ENCODE assay signal across 22 cellular contexts in genomic region chr7:87818336-87818735, GRCh38. TPM values are rescaled to one million over a fixed set of nuclear protein-coding genes. Genes with fewer than 3 reads are reported as not detected.
A peak's percentile ranks its signal among the peaks of the same experiment; 100 is the strongest.
DNase-seq lines count a peak whose midpoint lies in the region; TF ChIP-seq lines count a peak whose summit lies in the region.
"Had no signal": no experiment of that assay in that cellular context is flagged by ENCODE, and none has a peak within 500 bp of the region (broad histone marks: within the 10 kb centered on the region; RNA-seq: fewer than 3 reads in every experiment).

No MANE protein-coding gene starts in this region.

- H3K27me3 Mint-ChIP-seq in endodermal cell (ENCODE audit: insufficient read depth): peaks cover 2% of the 10 kb centered on the region
- H3K27me3 Mint-ChIP-seq in nephron progenitor cell (ENCODE audit: low read depth, poor library complexity): no peaks in the 10 kb centered on the region
- peaks cover 2% of the 10 kb centered on the region for H3K27me3 Mint-ChIP-seq in glutamatergic neuron (ENCODE audit: unreplicated experiment)

- no peaks in the 10 kb centered on the region for H3K9me3 ChIP-seq in SJSA1 (replicated peaks)
- no peaks in the 10 kb centered on the region for H3K9me3 ChIP-seq in endodermal cell (ENCODE audit: control insufficient read depth, low read length)
- H3K9me3 ChIP-seq in MM.1S (replicated peaks; ENCODE audit: insufficient read depth, low read length): no peaks in the 10 kb centered on the region
- H3K9me3 ChIP-seq: BE2C, BLaER1 had no signal

- peaks cover 23% of the 10 kb centered on the region for H3K4me1 ChIP-seq in SJSA1 (replicated peaks)
- H3K4me1 ChIP-seq in endodermal cell (ENCODE audit: control insufficient read depth, insufficient read depth, low read length): no peaks in the 10 kb centered on the region
- no peaks in the 10 kb centered on the region for H3K4me1 ChIP-seq in MM.1S (ENCODE audit: low read length)
- H3K4me1 ChIP-seq: BE2C, BLaER1 had no signal

- DNase-seq in SJSA1 (ENCODE audit: low read depth in 1 of 2, low spot score in 2 of 2) (peak in 1 of 2 experiments; percentile 64), endodermal cell (no peak), nephron progenitor cell (no peak), dedifferentiated amniotic fluid mesenchymal stem cell (ENCODE audit: extremely low spot score) (no peak), MM.1S (no peak), glutamatergic neuron (no peak)
- DNase-seq: 8988T; ACHN; BE2C; C1 segment of cervical spinal cord; CD4-positive, alpha-beta memory T cell; CD4-positive, CD25-positive, alpha-beta regulatory T cell; CD8-positive, alpha-beta memory T cell; DMS 273 treated with DMSO at 0.1 percent for 48 hours; DMS53; DMS79; DND-41; EL; GDM1 had no signal

- no peaks in the 10 kb centered on the region for H3K9me2 ChIP-seq in MM.1S (replicated peaks; ENCODE audit: insufficient read depth, low read length)

- H3K27ac ChIP-seq in SJSA1: peak overlapping the region; percentile 57
- H3K27ac ChIP-seq in endodermal cell (ENCODE audit: low read depth, low read length): no peak overlapping the region
- no peak overlapping the region for H3K27ac ChIP-seq in MM.1S (ENCODE audit: low read length)
- H3K27ac ChIP-seq: BLaER1 had no signal

- H3K79me2 ChIP-seq in MM.1S (ENCODE audit: low read length): no peaks in the 10 kb centered on the region

- H3K36me3 ChIP-seq in SJSA1 (0 out of 2 replicates have a peak, but pooled peaks cover 3% of the 10 kb centered on the region), endodermal cell (ENCODE audit: control insufficient read depth, insufficient read depth, low read length) (no peaks in the 10 kb centered on the region), MM.1S (replicated peaks; ENCODE audit: insufficient read depth, low read length) (no peaks in the 10 kb centered on the region)
- H3K36me3 ChIP-seq: BE2C, BLaER1 had no signal

- H3F3A ChIP-seq in MM.1S (ENCODE audit: insufficient read depth, low read length): no peaks in the 10 kb centered on the region

- H3K27ac Mint-ChIP-seq in endodermal cell (peak overlapping the region; percentile 78), nephron progenitor cell (peak overlapping the region; percentile 69), glutamatergic neuron (ENCODE audit: unreplicated experiment) (no peak overlapping the region)
- H3K27ac Mint-ChIP-seq: CD14-positive monocyte; CD4-positive, alpha-beta memory T cell; CD4-positive, CD25-positive, alpha-beta regulatory T cell had no signal

- H4K20me1 ChIP-seq in MM.1S (ENCODE audit: insufficient read depth, low read length): no peaks in the 10 kb centered on the region
- H4K20me1 ChIP-seq: BLaER1 had no signal

- H3K4me2 ChIP-seq in MM.1S (ENCODE audit: low read depth, low read length): no peak overlapping the region
- H3K4me2 ChIP-seq: BLaER1 had no signal

- no peak for TF ChIP-seq CTCF in endodermal cell (conservative IDR thresholded peaks at IDR 0.05)
- no peak for TF ChIP-seq CTCF in nephron progenitor cell (IDR thresholded peaks at IDR 0.05)
- no peak for TF ChIP-seq CTCF in MM.1S (IDR thresholded peaks at IDR 0.05; ENCODE audit: low read length)
- no peak for TF ChIP-seq CTCF in glutamatergic neuron (IDR thresholded peaks at IDR 0.05; ENCODE audit: partially characterized antibody, unreplicated experiment)

- H3K9ac ChIP-seq in endodermal cell (ENCODE audit: extremely low read depth, low read length, poor library complexity, severe bottlenecking) (no peak overlapping the region), MM.1S (ENCODE audit: low read length) (no peak overlapping the region)
- H3K9ac ChIP-seq: BLaER1 had no signal

- H3K9me3 Mint-ChIP-seq in endodermal cell (peaks cover 10% of the 10 kb centered on the region), nephron progenitor cell (peaks cover 15% of the 10 kb centered on the region), glutamatergic neuron (ENCODE audit: unreplicated experiment) (no peaks in the 10 kb centered on the region)

- no peak overlapping the region for H3K4me3 ChIP-seq in SJSA1
- no peak overlapping the region for H3K4me3 ChIP-seq in endodermal cell (ENCODE audit: low read length)
- H3K4me3 ChIP-seq in MM.1S (ENCODE audit: low read length): no peak overlapping the region
- H3K4me3 ChIP-seq: BLaER1, GM12878 had no signal

- H3K4me3 Mint-ChIP-seq in endodermal cell (no peak overlapping the region), nephron progenitor cell (no peak overlapping the region), glutamatergic neuron (ENCODE audit: unreplicated experiment) (no peak overlapping the region)
- H3K4me3 Mint-ChIP-seq: CD14-positive monocyte; CD4-positive, alpha-beta memory T cell; CD4-positive, CD25-positive, alpha-beta regulatory T cell; CD8-positive, alpha-beta memory T cell had no signal

- no peaks in the 10 kb centered on the region for H3K27me3 ChIP-seq in SJSA1 (replicated peaks)
- no peaks in the 10 kb centered on the region for H3K27me3 ChIP-seq in endodermal cell (ENCODE audit: control insufficient read depth, insufficient read depth, low read length, poor library complexity, severe bottlenecking)
- no peaks in the 10 kb centered on the region for H3K27me3 ChIP-seq in MM.1S (replicated peaks; ENCODE audit: insufficient read depth, low read length)
- H3K27me3 ChIP-seq: BE2C, BLaER1 had no signal

- H3K36me3 Mint-ChIP-seq in endodermal cell (ENCODE audit: low read depth) (no peaks in the 10 kb centered on the region), nephron progenitor cell (ENCODE audit: low read depth) (no peaks in the 10 kb centered on the region), glutamatergic neuron (ENCODE audit: unreplicated experiment) (no peaks in the 10 kb centered on the region)
- H3K36me3 Mint-ChIP-seq: CD14-positive monocyte; CD4-positive, alpha-beta memory T cell; CD4-positive, CD25-positive, alpha-beta regulatory T cell; CD8-positive, alpha-beta memory T cell had no signal

- H3K4me1 Mint-ChIP-seq in endodermal cell (peaks cover 12% of the 10 kb centered on the region), nephron progenitor cell (no peaks in the 10 kb centered on the region), glutamatergic neuron (ENCODE audit: low read depth, unreplicated experiment) (no peaks in the 10 kb centered on the region)

- H2AFZ ChIP-seq in MM.1S (ENCODE audit: low read length): no peak overlapping the region

RNA-seq across cellular contexts. Expression of gene SLC25A40, which starts 57.8 kb away (rescaled TPM):
- 12.5 and 31.2 TPM in 2 replicates for total RNA-seq in SJSA1 (2014; rRNA removed; shearing (Covaris generic))
- 10 to 100 TPM; 20.9 to 32.6 TPM for total RNA-seq in endodermal cell
- polyA plus RNA-seq in endodermal cell (2013, experiment 1 of 2): 28.4 TPM
- 26.8 TPM for polyA plus RNA-seq in endodermal cell (2013, experiment 2 of 2)
- total RNA-seq in glutamatergic neuron (ENCODE audit: unreplicated experiment): 13.5 TPM

RNA-seq across cellular contexts. Expression of gene DBF4, which starts 58.0 kb away (rescaled TPM):
- total RNA-seq in SJSA1 (2014; rRNA removed; shearing (Covaris generic)): 41.7 and 51.2 TPM in 2 replicates
- total RNA-seq in endodermal cell: 10 to 100 TPM; 46.5 to 63.2 TPM
- 72.1 TPM for polyA plus RNA-seq in endodermal cell (2013, experiment 1 of 2)
- polyA plus RNA-seq in endodermal cell (2013, experiment 2 of 2): 69.9 TPM
- 23.7 TPM for total RNA-seq in glutamatergic neuron (ENCODE audit: unreplicated experiment)
